ENCODE assay signal across 7 cellular contexts in the genomic region with DNA sequence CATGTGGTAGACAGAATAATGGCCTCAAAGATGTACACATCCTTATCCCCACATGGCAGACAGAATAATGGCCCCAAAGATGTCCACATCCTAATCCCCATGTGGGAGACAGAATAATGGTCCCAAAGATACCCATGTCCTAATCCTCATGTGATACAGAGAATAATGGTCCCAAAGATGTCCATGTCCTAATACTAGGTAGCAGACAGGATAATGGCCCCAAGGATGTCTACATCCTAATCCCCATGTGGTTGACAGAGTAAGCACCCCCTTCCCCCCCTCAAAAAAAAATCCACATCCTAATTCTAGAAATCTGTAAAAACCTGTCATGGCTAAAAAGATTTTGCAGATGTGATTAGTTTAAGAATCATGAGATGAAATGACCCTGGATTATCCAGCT.
A peak's percentile ranks its signal among the peaks of the same experiment; 100 is the strongest.
DNase-seq lines count a peak whose midpoint lies in the region; ATAC-seq and TF ChIP-seq lines count a peak whose summit lies in the region.
"Not testable (repeated sequence)": the region's sequence is repeated elsewhere in the genome, so short reads cannot be mapped to it uniquely, and the experiment has no call there.

No MANE protein-coding gene starts in this region.

- not testable (repeated sequence) for H3K9ac ChIP-seq in endodermal cell (ENCODE audit: extremely low read depth, low read length, poor library complexity, severe bottlenecking)

- H3K27ac Mint-ChIP-seq in endodermal cell, result not testable (repeated sequence)

- H3K4me3 Mint-ChIP-seq in endodermal cell, result not testable (repeated sequence)

- not testable (repeated sequence) for TF ChIP-seq POLR2A in esophagus muscularis mucosa (IDR thresholded peaks at IDR 0.05; ENCODE audit: low read depth)

- intact Hi-C loops in esophagus muscularis mucosa (cut with DNase I); sciatic nerve (cut with DNase I): not testable (repeated sequence)

- H3K4me1 Mint-ChIP-seq in endodermal cell, result not testable (repeated sequence)

- not testable (repeated sequence) for TF ChIP-seq CTCF in endodermal cell (conservative IDR thresholded peaks at IDR 0.05); esophagus muscularis mucosa (IDR thresholded peaks at IDR 0.05); hepatocyte (IDR thresholded peaks at IDR 0.05; ENCODE audit: poor library complexity); lung (IDR thresholded peaks at IDR 0.05; ENCODE audit: control extremely low read depth, extremely low read depth)

- H3K9me2 ChIP-seq in hepatocyte (replicated peaks; ENCODE audit: insufficient read depth), result not testable (repeated sequence)

- TF ChIP-seq EP300 in esophagus muscularis mucosa (IDR thresholded peaks at IDR 0.05), result not testable (repeated sequence)

- ATAC-seq in lung (ENCODE audit: insufficient read depth, low FRiP score), result not testable (repeated sequence)
- peak; percentile 26 for ATAC-seq in sciatic nerve

- peaks cover 63% of the 10 kb centered on the region for H3K9me3 ChIP-seq in endodermal cell (ENCODE audit: control insufficient read depth, low read length)
- peaks cover 0 to 39% (median 25%) of the 10 kb centered on the region in 4 donors for H3K9me3 ChIP-seq in esophagus muscularis mucosa
- H3K9me3 ChIP-seq in hepatocyte (ENCODE audit: low read depth), result peaks cover 17% of the 10 kb centered on the region
- H3K9me3 ChIP-seq in lung (ENCODE audit: control insufficient read depth in 2 of 2, insufficient read depth in 1 of 2, low read length in 1 of 2), result peaks cover 3 to 14% of the 10 kb centered on the region in 2 donors

- H3K4me3 ChIP-seq in endodermal cell (ENCODE audit: low read length); esophagus muscularis mucosa; hepatocyte; lung: not testable (repeated sequence)

- H2AFZ ChIP-seq in hepatocyte, result not testable (repeated sequence)

- H3K36me3 ChIP-seq in endodermal cell (ENCODE audit: control insufficient read depth, insufficient read depth, low read length); esophagus muscularis mucosa; hepatocyte (replicated peaks; ENCODE audit: insufficient read depth, low read depth); lung (ENCODE audit: control insufficient read depth in 2 of 2, insufficient read depth in 2 of 2, low read length in 2 of 2): not testable (repeated sequence)

- not testable (repeated sequence) for H3K27me3 ChIP-seq in endodermal cell (ENCODE audit: control insufficient read depth, insufficient read depth, low read length, poor library complexity, severe bottlenecking); hepatocyte; lung (ENCODE audit: control insufficient read depth, insufficient read depth)
- peaks cover 0 to 15% (median 0%) of the 10 kb centered on the region in 4 donors for H3K27me3 ChIP-seq in esophagus muscularis mucosa

- H4K20me1 ChIP-seq in hepatocyte (ENCODE audit: insufficient read depth, poor library complexity, severe bottlenecking), result not testable (repeated sequence)

- not testable (repeated sequence) for H3K36me3 Mint-ChIP-seq in endodermal cell (ENCODE audit: low read depth)

- peaks cover 62% of the 10 kb centered on the region for H3K9me3 Mint-ChIP-seq in endodermal cell

- DNase-seq in endodermal cell (peak; percentile 1), esophagus muscularis mucosa (ENCODE audit: extremely low spot score) (peak; percentile 92), hepatocyte (ENCODE audit: low spot score) (peak; percentile 5), islet precursor cell (peak; percentile 20), lung (ENCODE audit: low spot score) (peak; percentile 26), mucosa of gallbladder (ENCODE audit: low spot score) (peak; percentile 3)
- DNase-seq in sciatic nerve (ENCODE audit: low spot score), result not testable (repeated sequence)

- not testable (repeated sequence) for H3K27me3 Mint-ChIP-seq in endodermal cell (ENCODE audit: insufficient read depth)

- H3K27ac ChIP-seq in endodermal cell (ENCODE audit: low read depth, low read length); esophagus muscularis mucosa (replicated peaks in 1 of 4); hepatocyte; lung (ENCODE audit: low read depth in 1 of 2, low read length in 1 of 2): not testable (repeated sequence)

- H3K4me2 ChIP-seq in hepatocyte, result not testable (repeated sequence)

- H3K4me1 ChIP-seq in endodermal cell (ENCODE audit: control insufficient read depth, insufficient read depth, low read length); esophagus muscularis mucosa; hepatocyte (ENCODE audit: insufficient read depth); lung (ENCODE audit: control insufficient read depth in 2 of 2, insufficient read depth in 2 of 2, low read length in 2 of 2): not testable (repeated sequence)

- not testable (repeated sequence) for H3K79me2 ChIP-seq in hepatocyte
